In the genomic region with DNA sequence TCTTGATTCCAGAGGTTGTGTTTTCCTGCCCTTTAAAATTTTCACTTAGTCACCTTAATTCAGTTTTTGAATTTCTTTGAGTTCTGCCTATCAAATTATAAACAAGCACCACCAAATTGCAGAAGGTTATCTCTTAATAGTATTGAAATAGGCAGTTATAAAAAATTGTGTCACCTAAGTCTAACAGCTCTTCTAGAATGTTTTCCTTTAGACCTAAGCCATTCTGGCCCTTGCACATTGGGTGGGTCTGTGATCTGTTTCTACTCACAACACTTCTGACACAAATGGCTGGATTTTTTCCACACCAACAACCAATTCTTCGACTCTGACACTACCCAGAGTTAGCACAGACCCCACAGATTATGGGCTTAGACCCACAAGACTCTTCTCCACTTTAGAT, we compare ENCODE assay signal across 17 cellular contexts.
DNase-seq lines count a peak whose midpoint lies in the region; ATAC-seq, FAIRE-seq and TF ChIP-seq lines count a peak whose summit lies in the region.
"Had no signal": no experiment of that assay in that cellular context is flagged by ENCODE, and none has a peak within 500 bp of the region (broad histone marks: within the 10 kb centered on the region; RNA-seq: fewer than 3 reads in every experiment).

No MANE protein-coding gene starts in this region.

- TF ChIP-seq EP300 in HepG2 (IDR thresholded peaks at IDR 0.05; ENCODE audit: low read depth in 2 of 2, low read length in 2 of 2): no peak
- TF ChIP-seq EP300 in HepG2 (CRISPR knock-in tag; IDR thresholded peaks at IDR 0.05; ENCODE audit: borderline replicate concordance): no peak

- TF ChIP-seq POLR2A in GM12892 (IDR thresholded peaks at IDR 0.05; ENCODE audit: low read depth, low read length) (no peak), HepG2 (IDR thresholded peaks at IDR 0.05; ENCODE audit: insufficient read depth in 1 of 2, low read depth in 2 of 2, low read length in 2 of 2) (no peak)

- WGBS in HepG2 (ENCODE audit: low lambda C conversion rate): 4% methylated on average over 1 of the region's 1 CpG

- H3K27ac ChIP-seq in SU-DHL-6 (ENCODE audit: low read depth, low read length): peak overlapping the region; percentile 11; the same call in 1 of the 2 replicates
- peak overlapping the region; percentile 11 to 56 for H3K27ac ChIP-seq in coronary artery
- peak overlapping the region in 1 of 2 donors; percentile 43 for H3K27ac ChIP-seq in thoracic aorta
- no peak overlapping the region for H3K27ac ChIP-seq in HepG2 (ENCODE audit: extremely low read length, insufficient read depth, low read length)
- H3K27ac ChIP-seq: BLaER1 had no signal

- no peaks in the 10 kb centered on the region for H4K20me1 ChIP-seq in SU-DHL-6 (ENCODE audit: low read depth, low read length)
- no peaks in the 10 kb centered on the region for H4K20me1 ChIP-seq in HepG2 (ENCODE audit: insufficient read depth, low read length)
- H4K20me1 ChIP-seq: BLaER1 had no signal

- FAIRE-seq in GM12892 (lab: Jason Lieb, UNC): peak; percentile 75
- FAIRE-seq in HepG2 (lab: Jason Lieb, UNC): no peak
- FAIRE-seq: H54, HTR-8/SVneo had no signal

- no TSS peak for BruUV-seq in HepG2 (replicated peaks; lab: Mats Ljungman, UMichigan)

- H3K4me1 ChIP-seq in thoracic aorta (ENCODE audit: control insufficient read depth in 1 of 2, low read depth in 2 of 2): peaks cover 26 to 82% of the 10 kb centered on the region in 2 donors
- no peaks in the 10 kb centered on the region for H3K4me1 ChIP-seq in HepG2 (ENCODE audit: insufficient read depth, low read length)
- H3K4me1 ChIP-seq: BLaER1, Caco-2 had no signal

- in situ Hi-C loops in HepG2 (cut with HindIII; ENCODE audit: extremely low pct_ligation_motif_present, low pct_unique_long_range_greater_than_20kb): no loop called here

- H3K4me3 ChIP-seq in SU-DHL-6 (ENCODE audit: insufficient read depth, low read length, poor library complexity, severe bottlenecking): no peak overlapping the region
- H3K4me3 ChIP-seq in coronary artery: no peak overlapping the region
- peak overlapping the region; percentile 16 for H3K4me3 ChIP-seq in thoracic aorta
- H3K4me3 ChIP-seq in HepG2 (replicated peaks in 1 of 3; ENCODE audit: insufficient read depth in 1 of 3, low read depth in 2 of 3, low read length in 3 of 3): no peak overlapping the region
- H3K4me3 ChIP-seq: BLaER1 had no signal

- H3K4me2 ChIP-seq in SU-DHL-6 (ENCODE audit: low read depth, low read length, poor library complexity, severe bottlenecking) (no peak overlapping the region), HepG2 (ENCODE audit: low read depth, low read length) (no peak overlapping the region)
- H3K4me2 ChIP-seq: BLaER1 had no signal

- intact Hi-C loops in HepG2 (cut with micrococcal nuclease; ENCODE audit: unreplicated experiment): no loop called here

- H2AFZ ChIP-seq in SU-DHL-6 (ENCODE audit: low read depth, low read length, severe bottlenecking) (no peak overlapping the region), HepG2 (ENCODE audit: low read length) (no peak overlapping the region)

- no peak for DNase-seq in GM12892 (ENCODE audit: insufficient read length)
- DNase-seq in coronary artery (ENCODE audit: low spot score): no peak
- DNase-seq in thoracic aorta (ENCODE audit: low spot score): no peak
- no peak for DNase-seq in HepG2 (ENCODE audit: low spot score)
- no peak for DNase-seq in omental fat pad (ENCODE audit: low spot score)
- DNase-seq: 8988T; AML-193; Caco-2; CD8-positive, alpha-beta memory T cell; DMS53; GF-D8 had no signal

- H3K9me3 ChIP-seq in SU-DHL-6 (ENCODE audit: insufficient read depth, low read length): no peaks in the 10 kb centered on the region
- no peaks in the 10 kb centered on the region for H3K9me3 ChIP-seq in thoracic aorta
- no peaks in the 10 kb centered on the region for H3K9me3 ChIP-seq in HepG2 (ENCODE audit: low read length)
- H3K9me3 ChIP-seq: Caco-2 had no signal

- H3K79me2 ChIP-seq in SU-DHL-6 (ENCODE audit: insufficient read depth, low read length): peaks cover 86% of the 10 kb centered on the region
- H3K79me2 ChIP-seq in HepG2 (ENCODE audit: insufficient read depth, low read length): no peaks in the 10 kb centered on the region

- ATAC-seq in thoracic aorta (ENCODE audit: insufficient number of reproducible peaks, low FRiP score, low read depth) (no peak), GM18519 (IDR thresholded peaks at IDR 0.05; ENCODE audit: low FRiP score, unreplicated experiment) (no peak), HepG2 (no peak), omental fat pad (ENCODE audit: low FRiP score) (no peak)
- ATAC-seq: HCT116 had no signal

- H3K9ac ChIP-seq in SU-DHL-6 (ENCODE audit: low read length) (no peak overlapping the region), HepG2 (ENCODE audit: insufficient read depth, low read depth, low read length) (no peak overlapping the region)
- H3K9ac ChIP-seq: BLaER1 had no signal

- H3K9me2 ChIP-seq in SU-DHL-6 (replicated peaks; ENCODE audit: insufficient read depth, low read length): no peaks in the 10 kb centered on the region

- TF ChIP-seq CTCF in SU-DHL-6 (IDR thresholded peaks at IDR 0.05; ENCODE audit: insufficient read depth, low read length, poor library complexity, severe bottlenecking) (no peak), coronary artery (IDR thresholded peaks at IDR 0.05) (no peak), thoracic aorta (IDR thresholded peaks at IDR 0.05) (no peak), HepG2 (CRISPR knock-in tag; IDR thresholded peaks at IDR 0.05) (no peak), omental fat pad (IDR thresholded peaks at IDR 0.05) (no peak)

- POLR2A ChIA-PET in HepG2 (lab: Yijun Ruan, JAX): no interaction called here

- H3K27me3 ChIP-seq in SU-DHL-6 (ENCODE audit: low read length): no peaks in the 10 kb centered on the region
- H3K27me3 ChIP-seq in thoracic aorta (replicated peaks; ENCODE audit: insufficient read depth): no peaks in the 10 kb centered on the region
- no peaks in the 10 kb centered on the region for H3K27me3 ChIP-seq in HepG2 (ENCODE audit: control insufficient read depth in 1 of 2, insufficient read depth in 2 of 2, low read length in 2 of 2)
- H3K27me3 ChIP-seq: BLaER1 had no signal

- no peaks in the 10 kb centered on the region for H3K36me3 ChIP-seq in SU-DHL-6 (ENCODE audit: low read length)
- no peaks in the 10 kb centered on the region for H3K36me3 ChIP-seq in thoracic aorta
- no peaks in the 10 kb centered on the region for H3K36me3 ChIP-seq in HepG2 (replicated peaks in 1 of 2; ENCODE audit: control insufficient read depth in 1 of 2, insufficient read depth in 2 of 2, low read length in 2 of 2)
- H3K36me3 ChIP-seq: BLaER1 had no signal

- H3F3A ChIP-seq in SU-DHL-6 (ENCODE audit: insufficient read depth): peaks cover 33% of the 10 kb centered on the region

- CTCF ChIA-PET in HepG2 (lab: Yijun Ruan, JAX; ENCODE audit: low intra/inter-chr PET ratio, low total read pairs): no interaction called here

- TF ChIP-seq RAD21 in HepG2 (CRISPR knock-in tag; IDR thresholded peaks at IDR 0.05): no peak

TF ChIP-seq in HepG2, 621 proteins besides CTCF, POLR2A, EP300 and RAD21 (continues in another document):
- TF ChIP-seq JUNB (CRISPR knock-in tag; IDR thresholded peaks at IDR 0.05; ENCODE audit: borderline replicate concordance) (no peak), ZNF331 (CRISPR knock-in tag; IDR thresholded peaks at IDR 0.05) (no peak), STAG1 (CRISPR knock-in tag; IDR thresholded peaks at IDR 0.05) (no peak), SP4 (CRISPR knock-in tag; IDR thresholded peaks at IDR 0.05) (no peak), ZNF350 (CRISPR knock-in tag; IDR thresholded peaks at IDR 0.05; ENCODE audit: borderline replicate concordance, low read depth) (no peak), DMAP1 (CRISPR knock-in tag; IDR thresholded peaks at IDR 0.05) (no peak), ZNF816 (CRISPR knock-in tag; IDR thresholded peaks at IDR 0.05; ENCODE audit: borderline replicate concordance) (no peak)
- TF ChIP-seq, protein P1, sequence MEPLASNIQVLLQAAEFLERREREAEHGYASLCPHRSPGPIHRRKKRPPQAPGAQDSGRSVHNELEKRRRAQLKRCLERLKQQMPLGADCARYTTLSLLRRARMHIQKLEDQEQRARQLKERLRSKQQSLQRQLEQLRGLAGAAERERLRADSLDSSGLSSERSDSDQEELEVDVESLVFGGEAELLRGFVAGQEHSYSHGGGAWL (CRISPR knock-in tag; IDR thresholded peaks at IDR 0.05): no peak
- TF ChIP-seq, protein P2, sequence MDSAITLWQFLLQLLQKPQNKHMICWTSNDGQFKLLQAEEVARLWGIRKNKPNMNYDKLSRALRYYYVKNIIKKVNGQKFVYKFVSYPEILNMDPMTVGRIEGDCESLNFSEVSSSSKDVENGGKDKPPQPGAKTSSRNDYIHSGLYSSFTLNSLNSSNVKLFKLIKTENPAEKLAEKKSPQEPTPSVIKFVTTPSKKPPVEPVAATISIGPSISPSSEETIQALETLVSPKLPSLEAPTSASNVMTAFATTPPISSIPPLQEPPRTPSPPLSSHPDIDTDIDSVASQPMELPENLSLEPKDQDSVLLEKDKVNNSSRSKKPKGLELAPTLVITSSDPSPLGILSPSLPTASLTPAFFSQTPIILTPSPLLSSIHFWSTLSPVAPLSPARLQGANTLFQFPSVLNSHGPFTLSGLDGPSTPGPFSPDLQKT (CRISPR knock-in tag; IDR thresholded peaks at IDR 0.05; ENCODE audit: borderline replicate concordance): no peak
- TF ChIP-seq, protein P3, sequence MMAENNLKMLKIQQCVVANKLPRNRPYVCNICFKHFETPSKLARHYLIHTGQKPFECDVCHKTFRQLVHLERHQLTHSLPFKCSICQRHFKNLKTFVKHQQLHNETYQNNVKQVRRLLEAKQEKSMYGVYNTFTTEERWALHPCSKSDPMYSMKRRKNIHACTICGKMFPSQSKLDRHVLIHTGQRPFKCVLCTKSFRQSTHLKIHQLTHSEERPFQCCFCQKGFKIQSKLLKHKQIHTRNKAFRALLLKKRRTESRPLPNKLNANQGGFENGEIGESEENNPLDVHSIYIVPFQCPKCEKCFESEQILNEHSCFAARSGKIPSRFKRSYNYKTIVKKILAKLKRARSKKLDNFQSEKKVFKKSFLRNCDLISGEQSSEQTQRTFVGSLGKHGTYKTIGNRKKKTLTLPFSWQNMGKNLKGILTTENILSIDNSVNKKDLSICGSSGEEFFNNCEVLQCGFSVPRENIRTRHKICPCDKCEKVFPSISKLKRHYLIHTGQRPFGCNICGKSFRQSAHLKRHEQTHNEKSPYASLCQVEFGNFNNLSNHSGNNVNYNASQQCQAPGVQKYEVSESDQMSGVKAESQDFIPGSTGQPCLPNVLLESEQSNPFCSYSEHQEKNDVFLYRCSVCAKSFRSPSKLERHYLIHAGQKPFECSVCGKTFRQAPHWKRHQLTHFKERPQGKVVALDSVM (CRISPR knock-in tag; IDR thresholded peaks at IDR 0.05): no peak
- TF ChIP-seq, protein P4, sequence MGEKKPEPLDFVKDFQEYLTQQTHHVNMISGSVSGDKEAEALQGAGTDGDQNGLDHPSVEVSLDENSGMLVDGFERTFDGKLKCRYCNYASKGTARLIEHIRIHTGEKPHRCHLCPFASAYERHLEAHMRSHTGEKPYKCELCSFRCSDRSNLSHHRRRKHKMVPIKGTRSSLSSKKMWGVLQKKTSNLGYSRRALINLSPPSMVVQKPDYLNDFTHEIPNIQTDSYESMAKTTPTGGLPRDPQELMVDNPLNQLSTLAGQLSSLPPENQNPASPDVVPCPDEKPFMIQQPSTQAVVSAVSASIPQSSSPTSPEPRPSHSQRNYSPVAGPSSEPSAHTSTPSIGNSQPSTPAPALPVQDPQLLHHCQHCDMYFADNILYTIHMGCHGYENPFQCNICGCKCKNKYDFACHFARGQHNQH (CRISPR knock-in tag; IDR thresholded peaks at IDR 0.05): no peak
